In genomic region chr6:90263653-90264052, GRCh38 we compare ENCODE assay signal across 16 cellular contexts. TPM values are rescaled to one million over a fixed set of nuclear protein-coding genes. Genes with fewer than 3 reads are reported as not detected.
DNase-seq lines count a peak whose midpoint lies in the region; ATAC-seq and TF ChIP-seq lines count a peak whose summit lies in the region.
"Had no signal": no experiment of that assay in that cellular context is flagged by ENCODE, and none has a peak within 500 bp of the region (broad histone marks: within the 10 kb centered on the region; RNA-seq: fewer than 3 reads in every experiment).

No MANE protein-coding gene starts in this region.

- no peak for TF ChIP-seq CTCF in retinal pigment epithelial cell (conservative IDR thresholded peaks at IDR 0.05; ENCODE audit: low read depth, low read length)

- peaks cover 41% of the 10 kb centered on the region for H3K4me1 Mint-ChIP-seq in activated CD8-positive, alpha-beta memory T cell treated with anti-CD3 and anti-CD28 coated beads, Interleukin-2, amount 10 ng/mL, durations not matched to agents 7 days and 5 days
- peaks cover 99% of the 10 kb centered on the region for H3K4me1 Mint-ChIP-seq in activated naive CD8-positive, alpha-beta T cell treated with anti-CD3 and anti-CD28 coated beads, Interleukin-2, amount 50 U/mL, for 24 hours

- no peak overlapping the region for H3K4me3 ChIP-seq in retinal pigment epithelial cell (ENCODE audit: low read length)
- H3K4me3 ChIP-seq: SJCRH30, vagina had no signal

- H3K9me3 Mint-ChIP-seq in activated CD8-positive, alpha-beta memory T cell treated with anti-CD3 and anti-CD28 coated beads, Interleukin-2, amount 10 ng/mL, durations not matched to agents 7 days and 5 days (ENCODE audit: low read depth): peaks cover 8% of the 10 kb centered on the region
- peaks cover 20% of the 10 kb centered on the region for H3K9me3 Mint-ChIP-seq in activated naive CD8-positive, alpha-beta T cell treated with anti-CD3 and anti-CD28 coated beads, Interleukin-2, amount 50 U/mL, for 24 hours

- DNase-seq in activated CD8-positive, alpha-beta memory T cell treated with anti-CD3 and anti-CD28 coated beads, Interleukin-2, amount 10 ng/mL, durations not matched to agents 7 days and 5 days: no peak
- DNase-seq in activated CD8-positive, alpha-beta memory T cell treated with anti-CD3 and anti-CD28 coated beads, Interleukin-2, amount 50 U/mL, for 48 hours: no peak
- DNase-seq in HT1080 (ENCODE audit: low read depth) (peak; percentile 52), retinal pigment epithelial cell (ENCODE audit: low read depth) (peak; percentile 59), AML-193 (lab: John Stamatoyannopoulos, UW) (no peak), GM19238 (ENCODE audit: insufficient read length, low spot score) (no peak)
- no peak for DNase-seq in activated naive CD8-positive, alpha-beta T cell treated with anti-CD3 and anti-CD28 coated beads, Interleukin-2, amount 50 U/mL, for 24 hours
- no peak for DNase-seq in stimulated activated CD4-positive, alpha-beta T cell treated with anti-CD3 and anti-CD28 coated beads, Interleukin-2, amount 100 ng/mL, for 24 hours
- DNase-seq: ACHN, amniotic stem cell, left colon, NCI-H2029 had no signal

- peaks cover 44% of the 10 kb centered on the region for H3K36me3 Mint-ChIP-seq in activated CD8-positive, alpha-beta memory T cell treated with anti-CD3 and anti-CD28 coated beads, Interleukin-2, amount 10 ng/mL, durations not matched to agents 7 days and 5 days
- H3K36me3 Mint-ChIP-seq in activated naive CD8-positive, alpha-beta T cell treated with anti-CD3 and anti-CD28 coated beads, Interleukin-2, amount 50 U/mL, for 24 hours (ENCODE audit: low read depth): peaks cover 82% of the 10 kb centered on the region

- peak; percentile 36 for ATAC-seq in activated CD8-positive, alpha-beta memory T cell treated with anti-CD3 and anti-CD28 coated beads, Interleukin-2, amount 10 ng/mL, durations not matched to agents 7 days and 5 days
- no peak for ATAC-seq in activated naive CD8-positive, alpha-beta T cell treated with anti-CD3 and anti-CD28 coated beads, Interleukin-2, amount 50 U/mL, for 24 hours
- ATAC-seq: activated CD4-positive, CD25-positive, alpha-beta regulatory T cell treated with anti-CD3 and anti-CD28 coated beads, Interleukin-2, amount 50 U/mL, for 24 hours; HepG2; left colon had no signal

- H3K27me3 Mint-ChIP-seq in activated CD8-positive, alpha-beta memory T cell treated with anti-CD3 and anti-CD28 coated beads, Interleukin-2, amount 10 ng/mL, durations not matched to agents 7 days and 5 days: no peaks in the 10 kb centered on the region
- no peaks in the 10 kb centered on the region for H3K27me3 Mint-ChIP-seq in activated naive CD8-positive, alpha-beta T cell treated with anti-CD3 and anti-CD28 coated beads, Interleukin-2, amount 50 U/mL, for 24 hours

- no peak overlapping the region for H3K27ac Mint-ChIP-seq in activated CD8-positive, alpha-beta memory T cell treated with anti-CD3 and anti-CD28 coated beads, Interleukin-2, amount 10 ng/mL, durations not matched to agents 7 days and 5 days
- H3K27ac Mint-ChIP-seq in activated naive CD8-positive, alpha-beta T cell treated with anti-CD3 and anti-CD28 coated beads, Interleukin-2, amount 50 U/mL, for 24 hours: peak overlapping the region; percentile 94

- no peak overlapping the region for H3K4me3 Mint-ChIP-seq in activated CD8-positive, alpha-beta memory T cell treated with anti-CD3 and anti-CD28 coated beads, Interleukin-2, amount 10 ng/mL, durations not matched to agents 7 days and 5 days
- H3K4me3 Mint-ChIP-seq in activated naive CD8-positive, alpha-beta T cell treated with anti-CD3 and anti-CD28 coated beads, Interleukin-2, amount 50 U/mL, for 24 hours: peak overlapping the region; percentile 30

- CTCF ChIA-PET in activated CD8-positive, alpha-beta memory T cell treated with anti-CD3 and anti-CD28 coated beads, Interleukin-2, amount 10 ng/mL, durations not matched to agents 7 days and 5 days (lab: Charles Lee): interaction anchor here (0.5 to 1.7 kb wide), 7 partner anchors 10 to 637 kb away, joined by 3 to 8 read pairs (median 3); no protein-coding TSS in a partner anchor

RNA-seq across cellular contexts. Expression of gene BACH2, which starts 33.0 kb away (rescaled TPM):
- total RNA-seq in activated CD8-positive, alpha-beta memory T cell treated with anti-CD3 and anti-CD28 coated beads, Interleukin-2, amount 10 ng/mL, durations not matched to agents 7 days and 5 days: 10 to 100 TPM; 21.5 to 22.6 TPM
- 0.30 and 0.87 TPM in 2 replicates for total RNA-seq in HT1080 (2014; rRNA removed; shearing (Covaris generic))
- polyA plus RNA-seq in HT1080 (2015; cell fraction: cytosol; rRNA removed): 0.14 and 0.17 TPM in 2 replicates
- polyA plus RNA-seq in HT1080 (2015; cell fraction: nucleus; rRNA removed): 0.15 and 0.59 TPM in 2 replicates
- total RNA-seq: HepG2 had no signal

Comparison
In these comparisons a context has a peak if more than half of its experiments do, and no peak if none do; other contexts are left out.
1. DNase-seq: peak in HT1080 (single experiment) and retinal pigment epithelial cell (single experiment); none in activated CD8-positive, alpha-beta memory T cell treated with anti-CD3 and anti-CD28 coated beads, Interleukin-2, amount 10 ng/mL, durations not matched to agents 7 days and 5 days (single experiment), activated CD8-positive, alpha-beta memory T cell treated with anti-CD3 and anti-CD28 coated beads, Interleukin-2, amount 50 U/mL, for 48 hours (single experiment), activated naive CD8-positive, alpha-beta T cell treated with anti-CD3 and anti-CD28 coated beads, Interleukin-2, amount 50 U/mL, for 24 hours (single experiment), AML-193 (0 of 2), stimulated activated CD4-positive, alpha-beta T cell treated with anti-CD3 and anti-CD28 coated beads, Interleukin-2, amount 100 ng/mL, for 24 hours (0 of 2) and GM19238 (single experiment).
2. RNA of gene BACH2, which starts 33.0 kb away (total RNA-seq): 21.5 to 22.6 TPM in activated CD8-positive, alpha-beta memory T cell treated with anti-CD3 and anti-CD28 coated beads, Interleukin-2, amount 10 ng/mL, durations not matched to agents 7 days and 5 days; 0.30 to 0.87 TPM in HT1080; every median in the first group is over 10 times any median in the second.